ENCODE assay signal across 8 cellular contexts in the genomic region with DNA sequence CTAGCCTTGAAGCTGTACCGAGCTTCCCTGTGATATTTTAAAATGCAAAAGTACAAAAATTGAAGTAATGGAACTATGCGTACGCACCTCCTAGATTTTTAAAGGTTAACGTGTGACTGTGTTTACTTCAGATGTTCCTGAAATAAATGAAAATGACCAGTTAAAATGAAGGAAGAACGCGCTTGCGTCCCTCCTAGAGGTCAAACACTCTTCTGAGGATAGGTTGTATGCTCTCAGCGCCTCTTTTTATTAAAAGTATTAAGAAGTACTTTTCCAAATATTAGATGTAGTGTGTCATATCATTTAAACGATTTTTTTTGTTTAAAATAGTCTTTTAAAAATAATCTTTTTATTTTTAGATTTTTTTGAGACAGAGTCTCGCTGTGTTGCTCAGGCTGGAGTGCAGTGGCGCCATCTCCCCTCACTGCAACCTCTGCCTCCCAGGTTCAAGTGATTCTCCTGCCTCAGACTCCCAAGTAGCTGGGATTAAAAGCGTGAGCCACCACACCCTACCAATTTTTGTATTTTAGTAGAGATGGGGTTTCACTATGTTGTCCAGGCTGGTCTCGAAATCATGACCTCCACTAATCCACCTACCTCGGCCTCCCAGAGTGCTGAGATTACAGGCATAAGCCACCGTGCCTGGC. TPM values are rescaled to one million over a fixed set of nuclear protein-coding genes. Genes with fewer than 3 reads are reported as not detected.
DNase-seq lines count a peak whose midpoint lies in the region; ATAC-seq and TF ChIP-seq lines count a peak whose summit lies in the region.

No MANE protein-coding gene starts in this region.

- no CpG with 5 or more reads among the region's 15 CpGs for WGBS in mesendoderm (ENCODE audit: extremely low coverage, insufficient coverage, low lambda C conversion rate)

- peak overlapping the region; percentile 86 for H3K4me3 Mint-ChIP-seq in MCF 10A (ENCODE audit: unreplicated experiment)

- peaks cover 11% of the 10 kb centered on the region for H3K4me1 Mint-ChIP-seq in MCF 10A (ENCODE audit: insufficient read depth, unreplicated experiment)

- H3K9ac ChIP-seq in HUES48 (ENCODE audit: low read depth, low read length): peak overlapping the region; percentile 60
- H3K9ac ChIP-seq in mesendoderm (ENCODE audit: low read length): peak overlapping the region; percentile 79

- intact Hi-C loops in MCF 10A (cut with micrococcal nuclease): loop anchor here (2.0 kb wide), 1 partner anchor 24 kb away; a partner anchor contains a TSS

- H3K27me3 ChIP-seq in HUES48 (ENCODE audit: control insufficient read depth, insufficient read depth, low read length) (no peaks in the 10 kb centered on the region), mesendoderm (ENCODE audit: insufficient read depth, low read length, poor library complexity) (no peaks in the 10 kb centered on the region)

- H3K4me3 ChIP-seq in HUES48 (ENCODE audit: low read depth, low read length): peak overlapping the region; percentile 73
- H3K4me3 ChIP-seq in mesendoderm (ENCODE audit: low read length): no peak overlapping the region

- H2BK5ac ChIP-seq in mesendoderm (ENCODE audit: low read length): no peak overlapping the region

- H3K4ac ChIP-seq in mesendoderm (ENCODE audit: low read depth, low read length): peak overlapping the region; percentile 16

- H2BK120ac ChIP-seq in mesendoderm (ENCODE audit: low read depth, low read length): no peak overlapping the region

- H4K5ac ChIP-seq in mesendoderm (ENCODE audit: low read length): no peak overlapping the region

- H3K4me1 ChIP-seq in HUES48 (ENCODE audit: control insufficient read depth, insufficient read depth, low read length) (peaks cover 30% of the 10 kb centered on the region), mesendoderm (ENCODE audit: control insufficient read depth, low read depth, low read length) (peaks cover 2% of the 10 kb centered on the region)

- H3K79me2 ChIP-seq in mesendoderm (ENCODE audit: control insufficient read depth, insufficient read depth, low read length): no peaks in the 10 kb centered on the region

- H3K9me3 ChIP-seq in HUES48 (ENCODE audit: control insufficient read depth, insufficient read depth, low read length): no peaks in the 10 kb centered on the region

- peak overlapping the region; percentile 95 for H3K18ac ChIP-seq in mesendoderm (ENCODE audit: low read length)

- peaks cover 1% of the 10 kb centered on the region for H3K79me1 ChIP-seq in mesendoderm (ENCODE audit: low read length)

- no peaks in the 10 kb centered on the region for H3K9me3 Mint-ChIP-seq in MCF 10A (ENCODE audit: unreplicated experiment)

- no peak overlapping the region for H4K8ac ChIP-seq in mesendoderm (ENCODE audit: low read depth, low read length)

- H3K27ac Mint-ChIP-seq in MCF 10A (ENCODE audit: low read depth, unreplicated experiment): peak overlapping the region; percentile 96

- peaks cover 15% of the 10 kb centered on the region for H3K36me3 Mint-ChIP-seq in MCF 10A (ENCODE audit: insufficient read depth, unreplicated experiment)

- H3K23ac ChIP-seq in mesendoderm (ENCODE audit: low read length): no peak overlapping the region

- CTCF ChIA-PET in MCF 10A (lab: Yijun Ruan, JAX): interaction anchor here (0.5 to 5.4 kb wide), 24 partner anchors 9 to 1329 kb away, joined by 3 to 52 read pairs (median 5); a partner anchor contains a TSS

- H3K36me3 ChIP-seq in HUES48 (ENCODE audit: control insufficient read depth, insufficient read depth, low read length): peaks cover 6% of the 10 kb centered on the region
- no peaks in the 10 kb centered on the region for H3K36me3 ChIP-seq in mesendoderm (ENCODE audit: control insufficient read depth, insufficient read depth, low read length)

- ATAC-seq in GM18511 (IDR thresholded peaks at IDR 0.05; ENCODE audit: unreplicated experiment) (peak; percentile 4), HG03442 (IDR thresholded peaks at IDR 0.05; ENCODE audit: unreplicated experiment) (no peak)

- POLR2A ChIA-PET in MCF 10A (lab: Yijun Ruan, JAX): interaction anchor here (0.6 to 7.8 kb wide), 22 partner anchors 10 to 1376 kb away, joined by 3 to 147 read pairs (median 6); a partner anchor contains a TSS

- H3K4me2 ChIP-seq in mesendoderm (ENCODE audit: low read length): peak overlapping the region; percentile 4

- H2AK5ac ChIP-seq in mesendoderm (ENCODE audit: low read length): no peak overlapping the region

- H2BK15ac ChIP-seq in mesendoderm (replicated peaks; ENCODE audit: low read depth): no peak overlapping the region

- no peaks in the 10 kb centered on the region for H3K27me3 Mint-ChIP-seq in MCF 10A (ENCODE audit: insufficient read depth, unreplicated experiment)

- peak overlapping the region; percentile 79 for H3K56ac ChIP-seq in mesendoderm (ENCODE audit: low read length)

- TF ChIP-seq CTCF in MCF 10A (IDR thresholded peaks at IDR 0.05; ENCODE audit: unreplicated experiment): no peak

- BruUV-seq in MCF 10A (replicated peaks; lab: Mats Ljungman, UMichigan): TSS peak; percentile 36

- peak overlapping the region; percentile 50 for H3K27ac ChIP-seq in HUES48 (ENCODE audit: low read depth, low read length)
- no peak overlapping the region for H3K27ac ChIP-seq in mesendoderm (ENCODE audit: low read depth, low read length)

- DNase-seq in MCF 10A (ENCODE audit: unreplicated experiment) (no peak), mesendoderm (no peak), HuH-7.5 (ENCODE audit: low spot score) (no peak), NCI-H187 (lab: John Stamatoyannopoulos, UW) (no peak), amygdala (lab: John Stamatoyannopoulos, UW) (no peak)

RNA-seq across cellular contexts. Expression of a gene that starts 30.6 kb away (rescaled TPM):
- 5.4 and 6.7 TPM in 2 replicates for total RNA-seq in MCF 10A (2022)
- 0.66 TPM for polyA plus RNA-seq in mesendoderm (2013, experiment 1 of 2)
- 0.55 TPM for polyA plus RNA-seq in mesendoderm (2013, experiment 2 of 2)
